10 cellular contexts compared by ENCODE assay signal in genomic region chr13:23810842-23811241, GRCh38.
DNase-seq lines count a peak whose midpoint lies in the region; ATAC-seq and TF ChIP-seq lines count a peak whose summit lies in the region.
"Had no signal": no experiment of that assay in that cellular context is flagged by ENCODE, and none has a peak within 500 bp of the region (broad histone marks: within the 10 kb centered on the region; RNA-seq: fewer than 3 reads in every experiment).

No MANE protein-coding gene starts in this region.

- no peak overlapping the region for H3K4me3 Mint-ChIP-seq in stimulated activated memory B cell treated with anti-CD40 and anti-IgM and Interleukin-4, amounts not matched to agents 10 μg/mL and 1 μg/mL and 100 μg/mL, for 72 hours
- no peak overlapping the region for H3K4me3 Mint-ChIP-seq in naive thymus-derived CD8-positive, alpha-beta T cell

- no peaks in the 10 kb centered on the region for H3K27me3 Mint-ChIP-seq in stimulated activated memory B cell treated with anti-CD40 and anti-IgM and Interleukin-4, amounts not matched to agents 10 μg/mL and 1 μg/mL and 100 μg/mL, for 72 hours
- H3K27me3 Mint-ChIP-seq in naive thymus-derived CD8-positive, alpha-beta T cell: no peaks in the 10 kb centered on the region

- DNase-seq in choroid plexus epithelial cell (ENCODE audit: low read depth) (peak; percentile 31), MG63 (no peak)
- DNase-seq in naive thymus-derived CD8-positive, alpha-beta T cell: no peak
- no peak for DNase-seq in activated naive CD4-positive, alpha-beta T cell treated with Interleukin-2 at 50 U/mL for 16 hours
- DNase-seq: stimulated activated CD4-positive, alpha-beta T cell treated with anti-CD3 and anti-CD28 coated beads, Interleukin-15, amount 100 ng/mL, for 24 hours; T1000 had no signal

- POLR2A ChIA-PET in naive thymus-derived CD8-positive, alpha-beta T cell (lab: Charles Lee): no interaction called here

- no peaks in the 10 kb centered on the region for H3K9me3 ChIP-seq in MG63

- no peaks in the 10 kb centered on the region for H3K36me3 Mint-ChIP-seq in stimulated activated memory B cell treated with anti-CD40 and anti-IgM and Interleukin-4, amounts not matched to agents 10 μg/mL and 1 μg/mL and 100 μg/mL, for 72 hours
- peaks cover 6 to 31% (median 16%) of the 10 kb centered on the region in 3 donors for H3K36me3 Mint-ChIP-seq in naive thymus-derived CD8-positive, alpha-beta T cell

- H3K27ac Mint-ChIP-seq in stimulated activated memory B cell treated with anti-CD40 and anti-IgM and Interleukin-4, amounts not matched to agents 10 μg/mL and 1 μg/mL and 100 μg/mL, for 72 hours: no peak overlapping the region
- H3K27ac Mint-ChIP-seq in naive thymus-derived CD8-positive, alpha-beta T cell: no peak overlapping the region

- no peaks in the 10 kb centered on the region for H3K9me3 Mint-ChIP-seq in stimulated activated memory B cell treated with anti-CD40 and anti-IgM and Interleukin-4, amounts not matched to agents 10 μg/mL and 1 μg/mL and 100 μg/mL, for 72 hours
- H3K9me3 Mint-ChIP-seq in naive thymus-derived CD8-positive, alpha-beta T cell: no peaks in the 10 kb centered on the region

- peaks cover 39% of the 10 kb centered on the region for H3K4me1 Mint-ChIP-seq in stimulated activated memory B cell treated with anti-CD40 and anti-IgM and Interleukin-4, amounts not matched to agents 10 μg/mL and 1 μg/mL and 100 μg/mL, for 72 hours
- peaks cover 0 to 28% (median 1%) of the 10 kb centered on the region in 4 donors for H3K4me1 Mint-ChIP-seq in naive thymus-derived CD8-positive, alpha-beta T cell

- peak; percentile 49 for TF ChIP-seq CTCF in choroid plexus epithelial cell (conservative IDR thresholded peaks at IDR 0.05; ENCODE audit: low read depth, low read length)

- H3K4me3 ChIP-seq in choroid plexus epithelial cell (ENCODE audit: low read depth, low read length): no peak overlapping the region
- H3K4me3 ChIP-seq in MG63: no peak overlapping the region

- no peaks in the 10 kb centered on the region for H3K27me3 ChIP-seq in MG63

- ATAC-seq in GM18868 (IDR thresholded peaks at IDR 0.05; ENCODE audit: unreplicated experiment) (peak; percentile 38), HG03354 (IDR thresholded peaks at IDR 0.05; ENCODE audit: poor library complexity, severe bottlenecking, unreplicated experiment) (peak; percentile 62)
- ATAC-seq in stimulated activated memory B cell treated with anti-CD40 and anti-IgM and Interleukin-4, amounts not matched to agents 10 μg/mL and 1 μg/mL and 100 μg/mL, for 72 hours: peak; percentile 73
- no peak for ATAC-seq in naive thymus-derived CD8-positive, alpha-beta T cell
- ATAC-seq: Panc1 had no signal

- peaks cover 14% of the 10 kb centered on the region for H3K36me3 ChIP-seq in MG63

Comparison
In these comparisons a context has a peak if more than half of its experiments do, and no peak if none do; other contexts are left out.
1. ATAC-seq: peak in GM18868 (single experiment), HG03354 (single experiment) and stimulated activated memory B cell treated with anti-CD40 and anti-IgM and Interleukin-4, amounts not matched to agents 10 μg/mL and 1 μg/mL and 100 μg/mL, for 72 hours (single experiment); none in naive thymus-derived CD8-positive, alpha-beta T cell (0 of 2).